In the genomic region with DNA sequence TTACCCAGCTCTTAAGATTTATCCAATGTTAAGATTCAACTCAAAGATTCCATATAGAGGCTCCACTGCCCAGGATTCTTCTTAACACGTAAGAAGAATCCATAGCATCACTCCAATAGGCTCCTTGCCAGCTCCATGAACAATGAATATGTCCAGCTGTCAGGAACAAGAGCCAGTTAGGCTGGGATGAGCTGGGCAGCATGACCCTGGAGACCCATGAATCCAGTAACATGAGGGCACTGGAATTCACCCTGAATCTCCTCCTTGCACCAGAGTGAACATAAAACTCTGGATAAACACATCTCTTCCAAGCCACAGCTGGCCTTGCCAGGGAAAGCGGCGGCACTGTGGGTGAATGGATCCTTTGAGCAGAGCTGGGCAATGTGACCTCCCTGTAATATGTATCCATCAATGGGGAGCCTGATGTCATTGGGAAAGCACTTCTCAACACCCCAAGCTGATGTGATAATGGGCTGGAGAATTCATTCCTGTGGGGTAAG, we compare ENCODE assay signal across 10 cellular contexts. TPM values are rescaled to one million over a fixed set of nuclear protein-coding genes. Genes with fewer than 3 reads are reported as not detected.
DNase-seq lines count a peak whose midpoint lies in the region; ATAC-seq and TF ChIP-seq lines count a peak whose summit lies in the region.
"Had no signal": no experiment of that assay in that cellular context is flagged by ENCODE, and none has a peak within 500 bp of the region (broad histone marks: within the 10 kb centered on the region; RNA-seq: fewer than 3 reads in every experiment).

No MANE protein-coding gene starts in this region.

- no peak for TF ChIP-seq POLR2A in tibial nerve (IDR thresholded peaks at IDR 0.05)

- H3K79me2 ChIP-seq in fibroblast of lung (ENCODE audit: control insufficient read depth, insufficient read depth, low read length): no peaks in the 10 kb centered on the region

- peaks cover 2% of the 10 kb centered on the region for H3K36me3 ChIP-seq in fibroblast of lung (ENCODE audit: control insufficient read depth, insufficient read depth, low read length)
- peaks cover 0 to 6% (median 0%) of the 10 kb centered on the region in 3 donors for H3K36me3 ChIP-seq in tibial nerve

- no peaks in the 10 kb centered on the region for H3K9me3 ChIP-seq in fibroblast of lung (ENCODE audit: control insufficient read depth, insufficient read depth, low read depth, low read length)
- H3K9me3 ChIP-seq in tibial nerve: no peaks in the 10 kb centered on the region

- H3K4me3 ChIP-seq in fibroblast of lung (replicated peaks in 1 of 4; ENCODE audit: control extremely low read depth in 1 of 4, insufficient read depth in 1 of 4, low read depth in 3 of 4, low read length in 4 of 4) (no peak overlapping the region), tibial nerve (no peak overlapping the region)

- 36 to 41% methylated on average over 3 of the region's 3 CpGs for WGBS in tibial nerve, 2 donors

- no peak overlapping the region for H2AFZ ChIP-seq in fibroblast of lung (ENCODE audit: low read length)

- intact Hi-C loops in Right ventricle myocardium superior (cut with DNase I): no loop called here
- intact Hi-C loops in Right ventricle myocardium inferior (cut with DNase I): no loop called here

- H3K4me2 ChIP-seq in fibroblast of lung (ENCODE audit: extremely low read depth, insufficient read depth, low read length): no peak overlapping the region

- H3K27me3 ChIP-seq in fibroblast of lung (ENCODE audit: control insufficient read depth, insufficient read depth, low read length) (no peaks in the 10 kb centered on the region), tibial nerve (no peaks in the 10 kb centered on the region)

- H3K4me1 ChIP-seq in fibroblast of lung (ENCODE audit: control insufficient read depth, extremely low read depth, insufficient read depth, low read length) (no peaks in the 10 kb centered on the region), tibial nerve (peaks cover 0 to 67% (median 49%) of the 10 kb centered on the region in 4 donors)

- H3K27ac ChIP-seq in fibroblast of lung (ENCODE audit: insufficient read depth, low read length): no peak overlapping the region
- peak overlapping the region; percentile 55 to 89 (median 78) for H3K27ac ChIP-seq in tibial nerve

- H4K20me1 ChIP-seq in fibroblast of lung (ENCODE audit: control insufficient read depth, extremely low read depth, insufficient read depth, low read length): no peaks in the 10 kb centered on the region

- TF ChIP-seq CTCF in fibroblast of lung (conservative IDR thresholded peaks at IDR 0.05 in 1 of 2, IDR thresholded peaks at IDR 0.05 in 1 of 2; ENCODE audit: low read depth in 1 of 2, low read length in 2 of 2) (no peak), tibial nerve (IDR thresholded peaks at IDR 0.05) (no peak)

- TF ChIP-seq EP300 in tibial nerve (IDR thresholded peaks at IDR 0.05): peak in 1 of 2 donors; percentile 71

- no peak for DNase-seq in Right ventricle myocardium superior
- DNase-seq in Right ventricle myocardium inferior (ENCODE audit: missing footprints): no peak
- peak; percentile 36 to 75 for DNase-seq in fibroblast of lung (ENCODE audit: low read depth in 2 of 2)
- peak; percentile 90 for DNase-seq in myocyte (ENCODE audit: low read depth)
- no peak for DNase-seq in tibial nerve (ENCODE audit: low spot score in 2 of 2)
- no peak for DNase-seq in AML-193 (lab: John Stamatoyannopoulos, UW)
- no peak for DNase-seq in hepatic stellate cell (ENCODE audit: low spot score)
- DNase-seq in activated CD8-positive, alpha-beta memory T cell treated with anti-CD3 and anti-CD28 coated beads for 24 hours: no peak
- DNase-seq: activated CD8-positive, alpha-beta memory T cell treated with anti-CD3 and anti-CD28 coated beads, Interleukin-2, amount 50 U/mL, for 4 hours; DMS53 had no signal

- H3K9ac ChIP-seq in fibroblast of lung (ENCODE audit: insufficient read depth, low read length): no peak overlapping the region

- ATAC-seq in Right ventricle myocardium superior (ENCODE audit: poor library complexity) (peak; percentile 4), Right ventricle myocardium inferior (no peak)

RNA-seq across cellular contexts. Expression of a gene that starts 24.4 kb away (rescaled TPM):
- total RNA-seq in Right ventricle myocardium superior: 11.1 TPM
- 12.6 TPM for total RNA-seq in Right ventricle myocardium inferior
- total RNA-seq in fibroblast of lung: 0.26 and 0.83 TPM in 2 replicates
- 0.09 and 0.19 TPM in 2 replicates for polyA plus RNA-seq in fibroblast of lung
- 0.14 and 0.20 TPM in 2 replicates for polyA plus RNA-seq in fibroblast of lung (2012)
- polyA minus RNA-seq in fibroblast of lung (ENCODE audit: low replicate concordance): 2.2 TPM in 1 of 2 replicates, not detected in the other
- total RNA-seq in myocyte: not detected in 2 replicates
- polyA plus RNA-seq in myocyte (2012): not detected
- 10 to 100 TPM; 23.4 to 35.2 (median 25.7) TPM for total RNA-seq in tibial nerve

RNA-seq across cellular contexts. Expression of a gene that starts 55.7 kb away (rescaled TPM):
- 70.5 TPM for total RNA-seq in Right ventricle myocardium superior
- total RNA-seq in Right ventricle myocardium inferior: 85.3 TPM
- 13.4 and 33.4 TPM in 2 replicates for total RNA-seq in fibroblast of lung
- 47.5 and 50.4 TPM in 2 replicates for polyA plus RNA-seq in fibroblast of lung
- polyA plus RNA-seq in fibroblast of lung (2012): 188 and 196 TPM in 2 replicates
- 198 and 257 TPM in 2 replicates for polyA minus RNA-seq in fibroblast of lung (ENCODE audit: low replicate concordance)
- 4.9 and 7.3 TPM in 2 replicates for total RNA-seq in myocyte
- polyA plus RNA-seq in myocyte (2012): 31.8 TPM
- total RNA-seq in tibial nerve: 100 to 1,000 TPM; 109 to 215 (median 186) TPM

Comparison
In these comparisons a context has a peak if more than half of its experiments do, and no peak if none do; other contexts are left out.
1. DNase-seq: peak in fibroblast of lung (2 of 2) and myocyte (single experiment); none in Right ventricle myocardium superior (single experiment), Right ventricle myocardium inferior (single experiment), tibial nerve (0 of 2), AML-193 (0 of 2), hepatic stellate cell (single experiment) and activated CD8-positive, alpha-beta memory T cell treated with anti-CD3 and anti-CD28 coated beads for 24 hours (single experiment).